ENCODE assay signal across 8 cellular contexts in genomic region chr19:43575156-43575950, GRCh38. TPM values are rescaled to one million over a fixed set of nuclear protein-coding genes. Genes with fewer than 3 reads are reported as not detected.
DNase-seq lines count a peak whose midpoint lies in the region; ATAC-seq lines count a peak whose summit lies in the region.

Gene PINLYP (plus strand): TSS chr19:43575801. CDS start chr19:43577192, 1,391 bp downstream.
Gene XRCC1 (minus strand): TSS chr19:43575527. CDS start chr19:43575458, 69 bp downstream.

- peak within 1 kb of the TSS; percentile 96 for H3K27ac ChIP-seq in CD8-positive, alpha-beta memory T cell (ENCODE audit: low read depth, low read length)

- no peaks in the 10 kb centered on the region for H3K9me3 Mint-ChIP-seq in CD8-positive, alpha-beta memory T cell
- H3K9me3 Mint-ChIP-seq in effector memory CD8-positive, alpha-beta T cell = no peaks in the 10 kb centered on the region
- H3K9me3 Mint-ChIP-seq in memory B cell = no peaks in the 10 kb centered on the region

- peaks cover 11% of the 10 kb centered on the region for H3K36me3 ChIP-seq in CD8-positive, alpha-beta memory T cell (ENCODE audit: insufficient read depth, low read length)

- H3K4me1 ChIP-seq in CD8-positive, alpha-beta memory T cell (ENCODE audit: insufficient read depth, low read length) = peaks cover 20% of the 10 kb centered on the region

- POLR2A ChIA-PET in CD8-positive, alpha-beta memory T cell (lab: Charles Lee) = interaction anchor here (0.6 to 2.3 kb wide), 3 partner anchors 13 to 216 kb away, joined by 3 to 19 read pairs (median 6); partner anchors contain the start of genes IRGQ and ZNF576

- H3K9me3 ChIP-seq in CD8-positive, alpha-beta memory T cell (ENCODE audit: low read length) = no peaks in the 10 kb centered on the region

- peaks cover 3 to 24% (median 6%) of the 10 kb centered on the region in 3 donors for H3K36me3 Mint-ChIP-seq in CD8-positive, alpha-beta memory T cell
- H3K36me3 Mint-ChIP-seq in effector memory CD8-positive, alpha-beta T cell (ENCODE audit: insufficient read depth) = peaks cover 18% of the 10 kb centered on the region
- peaks cover 6% of the 10 kb centered on the region for H3K36me3 Mint-ChIP-seq in memory B cell

- peak; percentile 88 for ATAC-seq in GM19468 (IDR thresholded peaks at IDR 0.05; ENCODE audit: extremely low read depth, unreplicated experiment)
- peak; percentile 99 for ATAC-seq in effector memory CD8-positive, alpha-beta T cell (replicated peaks)
- ATAC-seq in memory B cell (ENCODE audit: low read depth) = peak; percentile 99

- H3K4me3 ChIP-seq in CD8-positive, alpha-beta memory T cell (ENCODE audit: low read length) = peak within 1 kb of the TSS; percentile 94

- no peaks in the 10 kb centered on the region for H3K27me3 ChIP-seq in CD8-positive, alpha-beta memory T cell (ENCODE audit: insufficient read depth, low read length, poor library complexity, severe bottlenecking)

- H3K4me3 Mint-ChIP-seq in CD8-positive, alpha-beta memory T cell = peak within 1 kb of the TSS; percentile 95 to 99 (median 96)
- H3K4me3 Mint-ChIP-seq in effector memory CD8-positive, alpha-beta T cell = peak within 1 kb of the TSS; percentile 98
- H3K4me3 Mint-ChIP-seq in memory B cell = peak within 1 kb of the TSS; percentile 91

- CTCF ChIA-PET in CD8-positive, alpha-beta memory T cell (lab: Charles Lee) = interaction anchor here (0.7 to 2.5 kb wide), 4 partner anchors 19 to 128 kb away, joined by 3 to 17 read pairs (median 9); no protein-coding TSS in a partner anchor

- DNase-seq in CD8-positive, alpha-beta memory T cell = peak; percentile 95 to 99 (median 96)
- DNase-seq in HS-5 (ENCODE audit: low read depth) (peak; percentile 94), memory B cell (ENCODE audit: low spot score in 2 of 2) (peak; percentile 79 to 94)
- peak; percentile 94 for DNase-seq in NK-92 treated with Interleukin-12 subunit alpha and Interleukin-12 subunit beta, amount 100 ng/mL, for 24 hours (lab: John Stamatoyannopoulos, UW)
- DNase-seq in activated CD8-positive, alpha-beta memory T cell treated with anti-CD3 and anti-CD28 coated beads for 4 hours (ENCODE audit: low read depth in 2 of 2) = peak; percentile 90 to 92
- peak; percentile 92 to 95 (median 94) for DNase-seq in effector memory CD8-positive, alpha-beta T cell
- peak; percentile 95 for DNase-seq in stimulated activated CD8-positive, alpha-beta memory T cell treated with anti-CD3 and anti-CD28 coated beads, Interleukin-12 subunit alpha, Interleukin-12 subunit beta, amount 100 ng/mL, for 24 hours (ENCODE audit: extremely low read depth)

- peaks cover 37 to 79% (median 56%) of the 10 kb centered on the region in 3 donors for H3K4me1 Mint-ChIP-seq in CD8-positive, alpha-beta memory T cell
- peaks cover 34 to 37% of the 10 kb centered on the region in 2 donors for H3K4me1 Mint-ChIP-seq in effector memory CD8-positive, alpha-beta T cell (ENCODE audit: low read depth in 2 of 2)
- peaks cover 35% of the 10 kb centered on the region for H3K4me1 Mint-ChIP-seq in memory B cell

- H3K27ac Mint-ChIP-seq in CD8-positive, alpha-beta memory T cell = peak within 1 kb of the TSS; percentile 98 to 100 (median 98)
- peak within 1 kb of the TSS; percentile 99 to 100 for H3K27ac Mint-ChIP-seq in effector memory CD8-positive, alpha-beta T cell
- H3K27ac Mint-ChIP-seq in memory B cell = peak within 1 kb of the TSS; percentile 98

- H3K27me3 Mint-ChIP-seq in CD8-positive, alpha-beta memory T cell = no peaks in the 10 kb centered on the region
- no peaks in the 10 kb centered on the region for H3K27me3 Mint-ChIP-seq in effector memory CD8-positive, alpha-beta T cell
- peaks cover 4% of the 10 kb centered on the region for H3K27me3 Mint-ChIP-seq in memory B cell

RNA-seq across cellular contexts. Expression of gene PINLYP, which starts in this region (rescaled TPM):
- total RNA-seq in CD8-positive, alpha-beta memory T cell = 10 to 100 TPM in 1 of 2 experiments, 1 to 10 TPM in 1; 9.9 to 13.8 TPM
- 1.3 TPM for polyA plus RNA-seq in CD8-positive, alpha-beta memory T cell

RNA-seq across cellular contexts. Expression of gene XRCC1, which starts in this region (rescaled TPM):
- total RNA-seq in CD8-positive, alpha-beta memory T cell = 10 to 100 TPM; 37.0 to 37.2 TPM
- polyA plus RNA-seq in CD8-positive, alpha-beta memory T cell = 31.4 TPM

Comparison
In these comparisons a context has a peak if more than half of its experiments do, and no peak if none do; other contexts are left out.
1. Peak in every context shown above with its lines: DNase-seq, ATAC-seq, H3K4me3 ChIP-seq and H3K27ac ChIP-seq.